6 cellular contexts compared by ENCODE assay signal in the genomic region with DNA sequence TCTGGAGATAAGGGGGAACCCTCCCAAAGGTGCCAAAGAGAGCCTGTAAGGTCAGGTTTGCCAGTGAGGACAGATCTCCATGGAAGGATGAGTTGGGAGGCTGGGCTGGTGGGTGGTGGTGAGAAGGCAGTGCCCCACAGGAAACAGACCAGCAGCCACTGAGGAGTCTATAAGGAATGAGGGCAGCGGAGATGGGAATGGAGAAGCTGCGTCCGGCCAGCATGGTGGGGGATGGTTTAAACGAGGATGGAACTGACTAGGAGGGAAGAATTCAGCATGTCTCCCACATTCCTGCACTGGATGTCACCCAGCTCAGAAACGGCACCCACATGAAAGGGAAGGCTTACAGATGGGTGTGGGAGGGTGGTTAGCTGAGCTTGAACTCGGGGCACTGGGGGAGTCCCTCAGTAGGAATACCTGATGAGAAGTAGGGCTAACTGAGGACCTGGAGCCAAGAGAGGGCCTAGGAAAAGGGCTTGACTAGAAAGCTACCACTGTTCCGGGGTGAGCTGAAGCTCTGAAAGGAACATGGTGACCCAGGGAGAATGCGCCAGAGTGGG. TPM values are rescaled to one million over a fixed set of nuclear protein-coding genes. Genes with fewer than 3 reads are reported as not detected.
"Had no signal": no experiment of that assay in that cellular context is flagged by ENCODE, and none has a peak within 500 bp of the region (broad histone marks: within the 10 kb centered on the region; RNA-seq: fewer than 3 reads in every experiment).

No MANE protein-coding gene starts in this region.

- DNase-seq: GM23248, GOT3, H9, HCEC 1CT, KBM-7 had no signal

- H3K27ac ChIP-seq: GM23248 had no signal

- H3K4me3 ChIP-seq: GM23248 had no signal

- H3K4me3 Mint-ChIP-seq: H9, IgD-negative memory B cell had no signal

- H3K9me3 Mint-ChIP-seq: H9 had no signal

RNA-seq across cellular contexts. Expression of gene FOXA2, which starts 53.2 kb away (rescaled TPM):
- total RNA-seq: GM23248, H9 had no signal
